32 cellular contexts compared by ENCODE assay signal in genomic region chr12:120353136-120353535, GRCh38. TPM values are rescaled to one million over a fixed set of nuclear protein-coding genes. Genes with fewer than 3 reads are reported as not detected.
"Had no signal": no experiment of that assay in that cellular context is flagged by ENCODE, and none has a peak within 500 bp of the region (broad histone marks: within the 10 kb centered on the region; RNA-seq: fewer than 3 reads in every experiment).

No MANE protein-coding gene starts in this region.

- H3K36me3 ChIP-seq: ovary, right lobe of liver, sigmoid colon, thoracic aorta, thyroid gland, tibial nerve, upper lobe of right lung, uterus had no signal

- H3K4me3 Mint-ChIP-seq: naive B cell; naive thymus-derived CD8-positive, alpha-beta T cell; natural killer cell treated with Interleukin-12 subunit alpha and Interleukin-12 subunit beta and Interleukin-15 and Interleukin-18, amount 100 ng/mL, for 72 hours; stimulated activated effector memory CD8-positive, alpha-beta T cell treated with anti-CD3 and anti-CD28 coated beads, Interleukin-12 subunit alpha, Interleukin-12 subunit beta, amount 100 ng/mL, for 72 hours; stimulated activated naive B cell treated with anti-CD40 and anti-IgM and Interleukin-4, amounts not matched to agents 10 μg/mL and 1 μg/mL and 100 μg/mL, for 72 hours; stimulated activated naive CD8-positive, alpha-beta T cell treated with anti-CD3 and anti-CD28 coated beads, Interleukin-15, Interleukin-2, amounts not matched to agents 100 ng/mL and 50 ng/mL, for 24 hours; type B pancreatic cell had no signal

- H3K4me3 ChIP-seq: ovary, psoas muscle, right lobe of liver, sigmoid colon, stomach, thoracic aorta, thyroid gland, tibial nerve, upper lobe of right lung, uterus had no signal

- DNase-seq: naive B cell; naive thymus-derived CD8-positive, alpha-beta T cell; occipital lobe; ovary; psoas muscle; right cardiac atrium; right lobe of liver; sigmoid colon; small intestine; stimulated activated CD4-positive, alpha-beta T cell treated with anti-CD3 and anti-CD28 coated beads, Interleukin-15, amount 100 ng/mL, for 24 hours; stimulated activated CD4-positive, alpha-beta T cell treated with anti-CD3 and anti-CD28 coated beads, Interleukin-2, amount 100 ng/mL, for 24 hours; stimulated activated CD4-positive, alpha-beta T cell treated with anti-CD3 and anti-CD28 coated beads, Interleukin-2, amount 100 ng/mL, for 48 hours; stimulated activated CD4-positive, alpha-beta T cell treated with anti-CD3 and anti-CD28 coated beads, Interleukin-4, amount 100 ng/mL, for 24 hours; stimulated activated naive B cell treated with anti-CD40 and anti-IgM and Interleukin-4, amounts not matched to agents 10 μg/mL and 1 μg/mL and 100 μg/mL, for 72 hours; stimulated activated naive CD4-positive, alpha-beta T cell treated with Interleukin-2 at 50 U/mL for 16 hours; stomach; thyroid gland; upper lobe of right lung; uterus had no signal

- H3K27me3 ChIP-seq: ovary, right lobe of liver, sigmoid colon, stomach, thyroid gland, tibial nerve, upper lobe of right lung, uterus had no signal

- H3K27ac Mint-ChIP-seq: natural killer cell treated with Interleukin-12 subunit alpha and Interleukin-12 subunit beta and Interleukin-15 and Interleukin-18, amount 100 ng/mL, for 72 hours; stimulated activated effector memory CD8-positive, alpha-beta T cell treated with anti-CD3 and anti-CD28 coated beads, Interleukin-12 subunit alpha, Interleukin-12 subunit beta, amount 100 ng/mL, for 72 hours; stimulated activated naive B cell treated with anti-CD40 and anti-IgM and Interleukin-4, amounts not matched to agents 10 μg/mL and 1 μg/mL and 100 μg/mL, for 72 hours; stimulated activated naive CD8-positive, alpha-beta T cell treated with anti-CD3 and anti-CD28 coated beads, Interleukin-15, Interleukin-2, amounts not matched to agents 100 ng/mL and 50 ng/mL, for 24 hours; type B pancreatic cell had no signal

- H3K36me3 Mint-ChIP-seq: naive B cell; naive thymus-derived CD8-positive, alpha-beta T cell; natural killer cell treated with Interleukin-12 subunit alpha and Interleukin-12 subunit beta and Interleukin-15 and Interleukin-18, amount 100 ng/mL, for 72 hours; stimulated activated effector memory CD8-positive, alpha-beta T cell treated with anti-CD3 and anti-CD28 coated beads, Interleukin-12 subunit alpha, Interleukin-12 subunit beta, amount 100 ng/mL, for 72 hours; stimulated activated naive B cell treated with anti-CD40 and anti-IgM and Interleukin-4, amounts not matched to agents 10 μg/mL and 1 μg/mL and 100 μg/mL, for 72 hours had no signal

- H3K79me2 ChIP-seq: parathyroid adenoma had no signal

- H2AFZ ChIP-seq: parathyroid adenoma had no signal

- H3K9me3 ChIP-seq: ovary, psoas muscle, right lobe of liver, sigmoid colon, stomach, thoracic aorta, thyroid gland, tibial nerve, upper lobe of right lung, uterus had no signal

- H3K9ac ChIP-seq: parathyroid adenoma had no signal

- H3K9me3 Mint-ChIP-seq: naive B cell; naive thymus-derived CD8-positive, alpha-beta T cell; natural killer cell treated with Interleukin-12 subunit alpha and Interleukin-12 subunit beta and Interleukin-15 and Interleukin-18, amount 100 ng/mL, for 72 hours; stimulated activated effector memory CD8-positive, alpha-beta T cell treated with anti-CD3 and anti-CD28 coated beads, Interleukin-12 subunit alpha, Interleukin-12 subunit beta, amount 100 ng/mL, for 72 hours; stimulated activated naive B cell treated with anti-CD40 and anti-IgM and Interleukin-4, amounts not matched to agents 10 μg/mL and 1 μg/mL and 100 μg/mL, for 72 hours; stimulated activated naive CD8-positive, alpha-beta T cell treated with anti-CD3 and anti-CD28 coated beads, Interleukin-15, Interleukin-2, amounts not matched to agents 100 ng/mL and 50 ng/mL, for 24 hours; type B pancreatic cell had no signal

- H3K27ac ChIP-seq: ovary, parathyroid adenoma, psoas muscle, right lobe of liver, sigmoid colon, stomach, thoracic aorta, thyroid gland, tibial nerve, upper lobe of right lung, uterus had no signal

- H3K27me3 Mint-ChIP-seq: progenitor cell of endocrine pancreas, type B pancreatic cell had no signal

- H3K4me1 ChIP-seq: parathyroid adenoma, psoas muscle, uterus had no signal

RNA-seq across cellular contexts. Expression of gene MSI1, which starts 15.8 kb away (rescaled TPM):
- total RNA-seq: naive thymus-derived CD8-positive, alpha-beta T cell; natural killer cell treated with Interleukin-12 subunit alpha and Interleukin-12 subunit beta and Interleukin-15 and Interleukin-18, amount 100 ng/mL, for 72 hours; subcutaneous adipose tissue had no signal
- polyA plus RNA-seq: naive thymus-derived CD8-positive, alpha-beta T cell had no signal

RNA-seq across cellular contexts. Expression of gene PLA2G1B, which starts 25.6 kb away (rescaled TPM):
- total RNA-seq: naive thymus-derived CD8-positive, alpha-beta T cell; natural killer cell treated with Interleukin-12 subunit alpha and Interleukin-12 subunit beta and Interleukin-15 and Interleukin-18, amount 100 ng/mL, for 72 hours; occipital lobe; osteoblast; renal cortical epithelial cell; right cardiac atrium; right lobe of liver; sigmoid colon; skeletal muscle tissue; stomach; subcutaneous adipose tissue; thoracic aorta; thyroid gland; uterus had no signal
- polyA plus RNA-seq: neural cell, right cardiac atrium had no signal
